Comparison of ENCODE assay signal across 9 cellular contexts in genomic region chr5:168047043-168047668, GRCh38.
DNase-seq lines count a peak whose midpoint lies in the region; ATAC-seq and TF ChIP-seq lines count a peak whose summit lies in the region.
"Had no signal": no experiment of that assay in that cellular context is flagged by ENCODE, and none has a peak within 500 bp of the region (broad histone marks: within the 10 kb centered on the region; RNA-seq: fewer than 3 reads in every experiment).

No MANE protein-coding gene starts in this region.

- H3K9me3 Mint-ChIP-seq in natural killer cell: no peaks in the 10 kb centered on the region

- H3K4me1 Mint-ChIP-seq in natural killer cell: no peaks in the 10 kb centered on the region

- H3K9me3 ChIP-seq in MG63 (no peaks in the 10 kb centered on the region), left ventricle myocardium inferior (replicated peaks) (peaks cover 4% of the 10 kb centered on the region), stomach (no peaks in the 10 kb centered on the region)

- H3K36me3 ChIP-seq in MG63: no peaks in the 10 kb centered on the region
- peaks cover 21% of the 10 kb centered on the region for H3K36me3 ChIP-seq in left ventricle myocardium inferior
- no peaks in the 10 kb centered on the region for H3K36me3 ChIP-seq in stomach

- peak overlapping the region; percentile 60 for H3K27ac ChIP-seq in left ventricle myocardium inferior (replicated peaks)
- no peak overlapping the region for H3K27ac ChIP-seq in stomach

- 27 to 37% (median 31%) methylated on average over 11 of the region's 11 CpGs for WGBS in stomach, 5 donors

- DNase-seq in DMS153 treated with DMSO at 0.1 percent for 48 hours (lab: John Stamatoyannopoulos, UW; ENCODE audit: unreplicated experiment) (peak; percentile 30), GM20000 (ENCODE audit: low spot score) (peak; percentile 27), MG63 (peak; percentile 54), SW 1271 (lab: John Stamatoyannopoulos, UW) (peak; percentile 5 to 63), left ventricle myocardium inferior (no peak), stomach (peak; percentile 41), natural killer cell (no peak)
- no peak for DNase-seq in activated CD4-positive, CD25-positive, alpha-beta regulatory T cell (lab: John Stamatoyannopoulos, UW)

- H3K4me3 ChIP-seq in MG63: no peak overlapping the region
- H3K4me3 ChIP-seq in left ventricle myocardium inferior: no peak overlapping the region
- H3K4me3 ChIP-seq in stomach: no peak overlapping the region
- H3K4me3 ChIP-seq: skin epidermis had no signal

- H3K27me3 ChIP-seq in MG63: no peaks in the 10 kb centered on the region
- H3K27me3 ChIP-seq in left ventricle myocardium inferior (ENCODE audit: low read depth): no peaks in the 10 kb centered on the region
- no peaks in the 10 kb centered on the region for H3K27me3 ChIP-seq in stomach

- no peak for TF ChIP-seq POLR2A in stomach (IDR thresholded peaks at IDR 0.05)

- TF ChIP-seq CTCF in GM20000 (IDR thresholded peaks at IDR 0.05; ENCODE audit: extremely low read depth, missing control alignments) (peak; percentile 41), left ventricle myocardium inferior (IDR thresholded peaks at IDR 0.05; ENCODE audit: borderline replicate concordance) (peak; percentile 49), stomach (IDR thresholded peaks at IDR 0.05) (peak in 1 of 7 experiments; percentile 30), natural killer cell (IDR thresholded peaks at IDR 0.05) (no peak)

- no peak for ATAC-seq in natural killer cell

- no peak overlapping the region for H3K27ac Mint-ChIP-seq in natural killer cell

- TF ChIP-seq EP300 in stomach (IDR thresholded peaks at IDR 0.05): no peak

- no peaks in the 10 kb centered on the region for H3K36me3 Mint-ChIP-seq in natural killer cell

- intact Hi-C loops in left ventricle myocardium inferior (cut with micrococcal nuclease) (no loop called here), stomach (cut with DNase I; ENCODE audit: low total_unique reads) (loop anchor here (10.0 kb wide), 1 partner anchor 322 kb away; no protein-coding TSS in a partner anchor), natural killer cell (cut with micrococcal nuclease) (no loop called here)

- no peak overlapping the region for H3K4me3 Mint-ChIP-seq in natural killer cell

- H3K4me1 ChIP-seq in left ventricle myocardium inferior (peaks cover 56% of the 10 kb centered on the region), stomach (peaks cover 0 to 13% (median 3%) of the 10 kb centered on the region in 4 donors)

- H3K27me3 Mint-ChIP-seq in natural killer cell (ENCODE audit: low read depth in 2 of 2): peaks cover 0 to 2% of the 10 kb centered on the region in 2 donors

Comparison
In these comparisons a context has a peak if more than half of its experiments do, and no peak if none do; other contexts are left out.
1. DNase-seq: peak in DMS153 treated with DMSO at 0.1 percent for 48 hours (single experiment), GM20000 (single experiment), MG63 (single experiment), SW 1271 (2 of 2) and stomach (single experiment); none in left ventricle myocardium inferior (single experiment), natural killer cell (single experiment) and activated CD4-positive, CD25-positive, alpha-beta regulatory T cell (0 of 4).